In the genomic region with DNA sequence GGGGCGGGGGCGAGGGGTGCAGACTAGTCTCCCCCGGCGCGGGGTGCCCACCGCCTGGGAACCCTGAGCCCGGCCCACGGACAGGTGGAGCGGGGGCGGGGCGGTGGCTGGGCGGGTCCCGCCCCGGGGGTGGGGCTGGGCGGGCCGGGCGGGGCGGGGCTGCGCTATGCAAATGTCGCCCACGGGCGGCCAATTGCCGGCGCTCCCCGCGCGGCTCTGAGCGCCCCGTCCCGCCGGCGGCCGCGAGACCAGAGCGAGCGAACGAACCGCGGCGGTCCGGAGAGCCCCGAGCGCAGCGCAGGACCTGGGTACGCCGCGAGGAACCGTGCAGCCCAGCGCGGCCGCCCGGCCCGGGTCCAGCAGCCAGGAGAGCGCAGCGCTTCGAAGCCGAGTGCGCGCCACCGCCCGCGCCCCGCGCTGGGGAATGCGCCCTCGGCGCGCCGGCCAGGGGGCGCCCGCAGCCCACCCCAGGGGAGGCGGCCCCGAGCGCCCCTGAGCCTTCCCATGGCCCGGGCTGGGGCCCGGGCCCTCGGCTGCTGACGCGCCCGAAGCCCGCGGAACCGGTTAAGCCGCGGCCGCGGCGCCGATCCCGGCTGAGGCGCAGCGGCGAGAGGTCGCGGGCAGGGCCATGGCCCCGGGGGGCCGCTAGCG, we compare ENCODE assay signal across 8 cellular contexts. TPM values are rescaled to one million over a fixed set of nuclear protein-coding genes. Genes with fewer than 3 reads are reported as not detected.
DNase-seq lines count a peak whose midpoint lies in the region; FAIRE-seq and TF ChIP-seq lines count a peak whose summit lies in the region.

A gene (plus strand): TSS at position 485 of the 651 bp plus-strand sequence. CDS start 4,299 bp downstream, outside the sequence.

- H3K27ac ChIP-seq in WERI-Rb-1 (peak within 1 kb of the TSS; percentile 92), kidney (ENCODE audit: low read depth in 2 of 2, low read length in 2 of 2) (peak within 1 kb of the TSS; percentile 69 to 83)

- H3K9me3 ChIP-seq in WERI-Rb-1 (ENCODE audit: severe bottlenecking), result no peaks in the 10 kb centered on the region
- H3K9me3 ChIP-seq in kidney (ENCODE audit: control insufficient read depth in 1 of 2, low read length in 2 of 2), result no peaks in the 10 kb centered on the region

- in situ Hi-C loops in KBM-7 (cut with MboI; ENCODE audit: low pct_unique_long_range_greater_than_20kb, low sequenced_read_pairs), result no loop called here

- DNase-seq in COLO829 (ENCODE audit: low spot score), result peak; percentile 82
- peak; percentile 97 for DNase-seq in GM20000 (ENCODE audit: low spot score)
- peak; percentile 55 for DNase-seq in KBM-7
- no peak for DNase-seq in WERI-Rb-1
- DNase-seq in central memory CD4-positive, alpha-beta T cell, result peak; percentile 65
- DNase-seq in kidney, result peak; percentile 88
- peak; percentile 10 to 59 (median 43) for DNase-seq in stimulated activated CD4-positive, alpha-beta T cell treated with anti-CD3 and anti-CD28 coated beads, Interleukin-1b, Interleukin-23, amount 100 ng/mL, for 24 hours (ENCODE audit: low read depth in 4 of 4, low spot score in 1 of 4)
- DNase-seq in Ammon's horn (ENCODE audit: low spot score), result no peak

- TF ChIP-seq CTCF in GM20000 (IDR thresholded peaks at IDR 0.05; ENCODE audit: extremely low read depth, missing control alignments) (no peak), WERI-Rb-1 (IDR thresholded peaks at IDR 0.05; ENCODE audit: low read depth, low read length) (no peak), kidney (IDR thresholded peaks at IDR 0.05; ENCODE audit: borderline replicate concordance, extremely low read depth, insufficient read depth) (no peak)

- H3K4me1 ChIP-seq in kidney (ENCODE audit: control insufficient read depth in 1 of 2, insufficient read depth in 1 of 2, low read depth in 1 of 2, low read length in 2 of 2), result peaks cover 21 to 31% of the 10 kb centered on the region in 2 donors

- H3K4me3 ChIP-seq in WERI-Rb-1 (ENCODE audit: low read depth, low read length) (peak within 1 kb of the TSS; percentile 92), kidney (ENCODE audit: low read length in 2 of 2) (peak within 1 kb of the TSS; percentile 62 to 68)

- H3K9ac ChIP-seq in kidney (ENCODE audit: low read length in 2 of 2), result peak within 1 kb of the TSS; percentile 37 to 69

- H3K36me3 ChIP-seq in WERI-Rb-1 (peaks cover 33% of the 10 kb centered on the region), kidney (ENCODE audit: control insufficient read depth in 1 of 2, insufficient read depth in 2 of 2, low read length in 2 of 2) (no peaks in the 10 kb centered on the region)

- no peaks in the 10 kb centered on the region for H3K27me3 ChIP-seq in WERI-Rb-1 (ENCODE audit: insufficient read depth, low read depth, severe bottlenecking)

- no peak for FAIRE-seq in kidney (lab: Jason Lieb, UNC)

- intact Hi-C loops in kidney (cut with DNase I), result no loop called here

RNA-seq across cellular contexts. Expression of the gene that starts here (rescaled TPM):
- 39.9 TPM for total RNA-seq in kidney
- 36.7 TPM for polyA plus RNA-seq in kidney (ENCODE audit: insufficient read depth, low read depth, low replicate concordance)

Comparison
In these comparisons a context has a peak if more than half of its experiments do, and no peak if none do; other contexts are left out.
1. DNase-seq: peak in COLO829 (single experiment), GM20000 (single experiment), KBM-7 (single experiment), central memory CD4-positive, alpha-beta T cell (single experiment), kidney (single experiment) and stimulated activated CD4-positive, alpha-beta T cell treated with anti-CD3 and anti-CD28 coated beads, Interleukin-1b, Interleukin-23, amount 100 ng/mL, for 24 hours (4 of 4); none in WERI-Rb-1 (single experiment) and Ammon's horn (single experiment).